8 cellular contexts compared by ENCODE assay signal in the genomic region with DNA sequence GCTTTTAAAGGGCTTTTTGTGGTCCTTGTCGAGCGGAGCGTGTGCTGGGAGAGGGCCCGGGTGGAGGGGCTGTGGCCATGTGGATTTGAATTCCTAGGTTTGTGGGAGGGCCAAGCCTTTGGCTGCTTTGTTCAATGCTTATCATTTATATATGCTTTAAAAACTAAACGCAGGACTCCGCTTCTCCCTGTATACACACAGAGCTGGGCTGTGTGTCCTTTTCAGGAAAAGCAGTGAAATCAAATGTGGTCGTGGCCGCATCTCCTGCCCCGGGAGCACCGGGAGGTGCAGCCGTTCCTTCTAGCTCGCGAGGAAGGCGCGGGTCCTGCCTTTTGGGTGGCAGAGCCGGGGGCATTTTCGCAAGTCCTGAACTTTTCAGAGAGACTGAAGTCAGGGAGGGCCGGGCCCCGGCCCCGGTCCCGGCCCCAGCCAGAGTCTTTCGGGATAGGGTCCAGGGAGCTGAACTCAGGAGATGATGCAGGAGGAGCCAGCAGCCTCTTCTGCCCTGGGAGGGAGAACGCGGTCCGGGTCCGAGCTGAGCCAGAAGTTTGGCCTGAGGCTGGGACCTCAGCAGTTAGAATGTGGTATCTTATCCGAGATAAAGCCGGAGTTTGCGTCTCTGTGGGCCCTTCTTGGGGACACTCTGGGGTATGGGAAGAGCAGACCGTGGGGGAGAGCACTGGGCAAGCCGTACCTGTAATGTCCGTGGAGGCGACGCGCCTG.
DNase-seq lines count a peak whose midpoint lies in the region; ATAC-seq and TF ChIP-seq lines count a peak whose summit lies in the region.

No MANE protein-coding gene starts in this region.

- intact Hi-C loops in CD4-positive, alpha-beta T cell (cut with DNase I, micrococcal nuclease) = loop anchor here in 1 of 2 experiments (5.0 kb wide), 1 partner anchor 208 kb away; a partner anchor contains a TSS

- H3K9me3 Mint-ChIP-seq in CD4-positive, alpha-beta T cell = no peaks in the 10 kb centered on the region
- H3K9me3 Mint-ChIP-seq in natural killer cell treated with Interleukin-12 subunit alpha and Interleukin-12 subunit beta and Interleukin-15 and Interleukin-18, amount 100 ng/mL, for 72 hours = no peaks in the 10 kb centered on the region

- H3K36me3 ChIP-seq in HUES48 (ENCODE audit: control insufficient read depth, insufficient read depth, low read length) = no peaks in the 10 kb centered on the region

- H3K4me1 ChIP-seq in HUES48 (ENCODE audit: control insufficient read depth, insufficient read depth, low read length) = peaks cover 36% of the 10 kb centered on the region

- CTCF ChIA-PET in CD4-positive, alpha-beta T cell (lab: Charles Lee) = no interaction called here

- peak in 3 of 10 experiments; percentile 3 to 35 (median 4) for DNase-seq in CD4-positive, alpha-beta T cell
- DNase-seq in GM20000 (ENCODE audit: low spot score) (peak; percentile 31), erythroblast (lab: John Stamatoyannopoulos, UW) (peak; percentile 55 to 56), NCI-H82 treated with DMSO at 0.1 percent for 48 hours (lab: John Stamatoyannopoulos, UW; ENCODE audit: unreplicated experiment) (no peak), Ammon's horn (ENCODE audit: low spot score) (no peak)
- DNase-seq in activated CD4-positive, alpha-beta T cell treated with anti-CD3 and anti-CD28 coated beads for 1 hour = peak; percentile 9
- no peak for DNase-seq in natural killer cell treated with Interleukin-12 subunit alpha and Interleukin-12 subunit beta and Interleukin-15 and Interleukin-18, amount 100 ng/mL, for 72 hours (ENCODE audit: low spot score)

- peaks cover 27% of the 10 kb centered on the region for H3K27me3 Mint-ChIP-seq in CD4-positive, alpha-beta T cell
- peaks cover 17 to 24% of the 10 kb centered on the region in 2 donors for H3K27me3 Mint-ChIP-seq in natural killer cell treated with Interleukin-12 subunit alpha and Interleukin-12 subunit beta and Interleukin-15 and Interleukin-18, amount 100 ng/mL, for 72 hours

- no peak for TF ChIP-seq CTCF in CD4-positive, alpha-beta T cell (IDR thresholded peaks at IDR 0.05)
- TF ChIP-seq CTCF in GM20000 (IDR thresholded peaks at IDR 0.05; ENCODE audit: extremely low read depth, missing control alignments) = no peak

- H3K27ac ChIP-seq in CD4-positive, alpha-beta T cell (ENCODE audit: low read depth, low read length) = no peak overlapping the region
- H3K27ac ChIP-seq in HUES48 (ENCODE audit: low read depth, low read length) = peak overlapping the region; percentile 17

- ATAC-seq in CD4-positive, alpha-beta T cell (ENCODE audit: poor library complexity) = peak; percentile 10
- peak; percentile 8 to 25 for ATAC-seq in natural killer cell treated with Interleukin-12 subunit alpha and Interleukin-12 subunit beta and Interleukin-15 and Interleukin-18, amount 100 ng/mL, for 72 hours

- no peaks in the 10 kb centered on the region for H3K27me3 ChIP-seq in CD4-positive, alpha-beta T cell (ENCODE audit: control insufficient read depth, insufficient read depth, low read length)
- peaks cover 16% of the 10 kb centered on the region for H3K27me3 ChIP-seq in HUES48 (ENCODE audit: control insufficient read depth, insufficient read depth, low read length)

- peaks cover 36% of the 10 kb centered on the region for H3K4me1 Mint-ChIP-seq in CD4-positive, alpha-beta T cell (ENCODE audit: low read depth)
- peaks cover 21 to 47% of the 10 kb centered on the region in 2 donors for H3K4me1 Mint-ChIP-seq in natural killer cell treated with Interleukin-12 subunit alpha and Interleukin-12 subunit beta and Interleukin-15 and Interleukin-18, amount 100 ng/mL, for 72 hours (ENCODE audit: low read depth in 2 of 2)

- no peaks in the 10 kb centered on the region for H3K36me3 Mint-ChIP-seq in CD4-positive, alpha-beta T cell (ENCODE audit: low read depth)
- H3K36me3 Mint-ChIP-seq in natural killer cell treated with Interleukin-12 subunit alpha and Interleukin-12 subunit beta and Interleukin-15 and Interleukin-18, amount 100 ng/mL, for 72 hours = no peaks in the 10 kb centered on the region

- peak overlapping the region; percentile 69 for H3K9ac ChIP-seq in HUES48 (ENCODE audit: low read depth, low read length)

- TF ChIP-seq POLR2A in erythroblast (IDR thresholded peaks at IDR 0.05; ENCODE audit: low read length) = peak; percentile 7

- POLR2A ChIA-PET in CD4-positive, alpha-beta T cell (lab: Charles Lee) = interaction anchor here (0.7 to 3.5 kb wide), 4 partner anchors 20 to 88 kb away, joined by 3 to 11 read pairs (median 3); no protein-coding TSS in a partner anchor

- H3K4me3 ChIP-seq in HUES48 (ENCODE audit: low read depth, low read length) = peak overlapping the region; percentile 74

- H3K4me3 Mint-ChIP-seq in CD4-positive, alpha-beta T cell = peak overlapping the region; percentile 87
- H3K4me3 Mint-ChIP-seq in natural killer cell treated with Interleukin-12 subunit alpha and Interleukin-12 subunit beta and Interleukin-15 and Interleukin-18, amount 100 ng/mL, for 72 hours = peak overlapping the region; percentile 93

- H3K9me3 ChIP-seq in CD4-positive, alpha-beta T cell (ENCODE audit: control insufficient read depth, low read length) = no peaks in the 10 kb centered on the region
- no peaks in the 10 kb centered on the region for H3K9me3 ChIP-seq in HUES48 (ENCODE audit: control insufficient read depth, insufficient read depth, low read length)

- H3K27ac Mint-ChIP-seq in CD4-positive, alpha-beta T cell = no peak overlapping the region
- H3K27ac Mint-ChIP-seq in natural killer cell treated with Interleukin-12 subunit alpha and Interleukin-12 subunit beta and Interleukin-15 and Interleukin-18, amount 100 ng/mL, for 72 hours = peak overlapping the region; percentile 34 to 47

Comparison
In these comparisons a context has a peak if more than half of its experiments do, and no peak if none do; other contexts are left out.
1. DNase-seq: peak in GM20000 (single experiment), activated CD4-positive, alpha-beta T cell treated with anti-CD3 and anti-CD28 coated beads for 1 hour (single experiment) and erythroblast (2 of 2); none in natural killer cell treated with Interleukin-12 subunit alpha and Interleukin-12 subunit beta and Interleukin-15 and Interleukin-18, amount 100 ng/mL, for 72 hours (single experiment), NCI-H82 treated with DMSO at 0.1 percent for 48 hours (single experiment) and Ammon's horn (single experiment).